ENCODE assay signal across 33 cellular contexts in genomic region chr6:133919362-133919761, GRCh38. TPM values are rescaled to one million over a fixed set of nuclear protein-coding genes. Genes with fewer than 3 reads are reported as not detected.
"Had no signal": no experiment of that assay in that cellular context is flagged by ENCODE, and none has a peak within 500 bp of the region (broad histone marks: within the 10 kb centered on the region; RNA-seq: fewer than 3 reads in every experiment).

No MANE protein-coding gene starts in this region.

- ATAC-seq: natural killer cell; psoas muscle; right cardiac atrium; right lobe of liver; stimulated activated memory B cell treated with anti-CD40 and anti-IgM and Interleukin-4, amounts not matched to agents 10 μg/mL and 1 μg/mL and 100 μg/mL, for 72 hours; stimulated activated naive CD8-positive, alpha-beta T cell treated with anti-CD3 and anti-CD28 coated beads, Interleukin-15, amount 100 ng/mL, for 72 hours; stimulated activated naive CD8-positive, alpha-beta T cell treated with anti-CD3 and anti-CD28 coated beads, Interleukin-15, Interleukin-2, amounts not matched to agents 100 U/mL and 50 U/mL, for 24 hours had no signal

- H3K4me1 Mint-ChIP-seq: natural killer cell; stimulated activated naive CD8-positive, alpha-beta T cell treated with anti-CD3 and anti-CD28 coated beads, Interleukin-15, amount 100 ng/mL, for 72 hours had no signal

- H3K27ac Mint-ChIP-seq: natural killer cell; neural progenitor cell; progenitor cell of endocrine pancreas; stimulated activated memory B cell treated with anti-CD40 and anti-IgM and Interleukin-4, amounts not matched to agents 10 μg/mL and 1 μg/mL and 100 μg/mL, for 72 hours; stimulated activated naive CD8-positive, alpha-beta T cell treated with anti-CD3 and anti-CD28 coated beads, Interleukin-15, amount 100 ng/mL, for 72 hours; type B pancreatic cell had no signal

- H3K4me1 ChIP-seq: parathyroid adenoma, psoas muscle, right lobe of liver, sigmoid colon, suprapubic skin, testis, tibial artery had no signal

- H3K36me3 ChIP-seq: neural progenitor cell, ovary, right lobe of liver, sigmoid colon, suprapubic skin, tibial artery, transverse colon, vagina had no signal

- H3K9ac ChIP-seq: neural progenitor cell, parathyroid adenoma had no signal

- H2AFZ ChIP-seq: neural progenitor cell, parathyroid adenoma had no signal

- H3K27me3 ChIP-seq: neural progenitor cell, ovary, right lobe of liver, testis, transverse colon, vagina had no signal

- H3K4me2 ChIP-seq: neural progenitor cell had no signal

- FAIRE-seq: small intestine, urothelium cell line had no signal

- H3K79me2 ChIP-seq: parathyroid adenoma had no signal

- DNase-seq: natural killer cell; occipital lobe; ovary; posterior cingulate gyrus; psoas muscle; right cardiac atrium; right lobe of liver; sigmoid colon; small intestine; stimulated activated CD4-positive, alpha-beta T cell treated with anti-CD3 and anti-CD28 coated beads, Interleukin-15, amount 100 ng/mL, for 24 hours; stimulated activated CD4-positive, alpha-beta T cell treated with anti-CD3 and anti-CD28 coated beads, Interleukin-4, amount 100 ng/mL, for 1 hour; stimulated activated CD4-positive, alpha-beta T cell treated with anti-CD3 and anti-CD28 coated beads, Interleukin-4, amount 100 ng/mL, for 4 hours; stimulated activated CD8-positive, alpha-beta memory T cell treated with anti-CD3 and anti-CD28 coated beads, Interleukin-4, amount 100 ng/mL, for 48 hours; stimulated activated naive CD4-positive, alpha-beta T cell; stimulated activated naive CD8-positive, alpha-beta T cell treated with anti-CD3 and anti-CD28 coated beads, Interleukin-15, amount 100 ng/mL, for 72 hours; stimulated activated naive CD8-positive, alpha-beta T cell treated with anti-CD3 and anti-CD28 coated beads, Interleukin-15, Interleukin-2, amounts not matched to agents 100 U/mL and 50 U/mL, for 24 hours; substantia nigra; testis; tibial artery; transverse colon had no signal

- H3K4me3 Mint-ChIP-seq: natural killer cell; nephron; neural progenitor cell; stimulated activated memory B cell treated with anti-CD40 and anti-IgM and Interleukin-4, amounts not matched to agents 10 μg/mL and 1 μg/mL and 100 μg/mL, for 72 hours; stimulated activated naive CD8-positive, alpha-beta T cell treated with anti-CD3 and anti-CD28 coated beads, Interleukin-15, amount 100 ng/mL, for 72 hours; type B pancreatic cell had no signal

- H3K4me3 ChIP-seq: neural progenitor cell, ovary, psoas muscle, right lobe of liver, sigmoid colon, suprapubic skin, testis, tibial artery, transverse colon, vagina had no signal

- H3K9me3 ChIP-seq: ovary, psoas muscle, right lobe of liver, sigmoid colon, suprapubic skin, testis, tibial artery, transverse colon, vagina had no signal

- H3K36me3 Mint-ChIP-seq: natural killer cell; neural progenitor cell; stimulated activated memory B cell treated with anti-CD40 and anti-IgM and Interleukin-4, amounts not matched to agents 10 μg/mL and 1 μg/mL and 100 μg/mL, for 72 hours; type B pancreatic cell had no signal

- H3K9me3 Mint-ChIP-seq: natural killer cell; nephron; neural progenitor cell; stimulated activated memory B cell treated with anti-CD40 and anti-IgM and Interleukin-4, amounts not matched to agents 10 μg/mL and 1 μg/mL and 100 μg/mL, for 72 hours; stimulated activated naive CD8-positive, alpha-beta T cell treated with anti-CD3 and anti-CD28 coated beads, Interleukin-15, amount 100 ng/mL, for 72 hours; type B pancreatic cell had no signal

- H3K27ac ChIP-seq: neural progenitor cell, ovary, parathyroid adenoma, psoas muscle, right lobe of liver, suprapubic skin, testis, tibial artery, transverse colon, vagina had no signal

RNA-seq across cellular contexts. Expression of gene TCF21, which starts 30.4 kb away (rescaled TPM):
- total RNA-seq: natural killer cell, occipital lobe, osteoblast, progenitor cell of endocrine pancreas, renal cortical epithelial cell, skeletal muscle tissue, suprapubic skin had no signal
- polyA plus RNA-seq: neural cell had no signal
